19 cellular contexts compared by ENCODE assay signal in the genomic region with DNA sequence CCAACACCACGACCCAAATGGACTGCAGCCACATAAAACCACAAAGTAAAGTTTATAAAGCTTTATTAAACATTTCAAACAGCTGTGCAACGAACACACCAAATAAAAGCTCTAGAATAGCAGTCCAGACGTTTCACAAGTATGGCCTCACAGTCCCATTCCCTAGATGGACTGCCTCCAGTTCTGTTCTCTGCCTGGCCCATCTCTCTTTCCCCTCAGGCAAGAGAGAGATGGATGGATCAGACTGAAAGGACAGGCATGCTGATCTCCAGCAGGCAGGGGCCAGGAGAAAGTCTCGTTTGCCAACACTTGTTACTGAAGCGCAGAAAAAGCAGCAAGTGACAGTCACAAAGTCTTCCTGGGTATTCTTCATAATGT. TPM values are rescaled to one million over a fixed set of nuclear protein-coding genes. Genes with fewer than 3 reads are reported as not detected.
A peak's percentile ranks its signal among the peaks of the same experiment; 100 is the strongest.
DNase-seq lines count a peak whose midpoint lies in the region; ATAC-seq and TF ChIP-seq lines count a peak whose summit lies in the region.
"Had no signal": no experiment of that assay in that cellular context is flagged by ENCODE, and none has a peak within 500 bp of the region (broad histone marks: within the 10 kb centered on the region; RNA-seq: fewer than 3 reads in every experiment).

No MANE protein-coding gene starts in this region.

- H3K9me3 ChIP-seq in muscle layer of colon (ENCODE audit: low read length) (no peaks in the 10 kb centered on the region), stomach smooth muscle (ENCODE audit: control insufficient read depth in 2 of 2, low read length in 2 of 2) (no peaks in the 10 kb centered on the region), colonic mucosa (no peaks in the 10 kb centered on the region)
- H3K9me3 ChIP-seq: spleen, tibial artery had no signal

- no peak overlapping the region for H3K4me3 Mint-ChIP-seq in WTC11

- POLR2A ChIA-PET in WTC11 (lab: Charles Lee), result interaction anchor here (0.6 to 0.7 kb wide), 2 partner anchors 16 to 801 kb away, joined by 4 to 5 read pairs; no protein-coding TSS in a partner anchor

- ATAC-seq in WTC11, result no peak
- ATAC-seq: activated CD4-positive, CD25-positive, alpha-beta regulatory T cell treated with anti-CD3 and anti-CD28 coated beads, Interleukin-2, amount 50 U/mL, for 24 hours; left cardiac atrium had no signal

- H3K4me3 ChIP-seq in muscle layer of colon (ENCODE audit: low read depth in 1 of 2, low read length in 2 of 2) (no peak overlapping the region), stomach smooth muscle (ENCODE audit: low read length in 2 of 2) (peak overlapping the region in 1 of 2 donors; percentile 8), colonic mucosa (no peak overlapping the region)
- H3K4me3 ChIP-seq: spleen, tibial artery had no signal

- intact Hi-C loops in colonic mucosa (cut with DNase I), result no loop called here

- H3K36me3 Mint-ChIP-seq in WTC11, result peaks cover 36% of the 10 kb centered on the region

- H3K27me3 Mint-ChIP-seq in WTC11 (ENCODE audit: low read depth), result no peaks in the 10 kb centered on the region

- DNase-seq in DMS79 treated with DMSO at 0.1 percent for 48 hours (lab: John Stamatoyannopoulos, UW) (peak; percentile 96), DMS79 (lab: John Stamatoyannopoulos, UW) (no peak), WTC11 (ENCODE audit: low spot score) (no peak), colonic mucosa (no peak), DMS 273 (lab: John Stamatoyannopoulos, UW; ENCODE audit: unreplicated experiment) (no peak)
- DNase-seq in activated effector memory CD4-positive, alpha-beta T cell treated with Interleukin-2 at 50 U/mL for 16 hours, result no peak
- DNase-seq: 8988T, KBM-7, left cardiac atrium, NCI-H1105, SHP77 treated with DMSO at 0.1 percent for 48 hours, spleen, T-helper 2 cell, tibial artery had no signal

- no peaks in the 10 kb centered on the region for H3K9me3 Mint-ChIP-seq in WTC11

- H3K27me3 ChIP-seq in muscle layer of colon (ENCODE audit: control insufficient read depth in 1 of 2, insufficient read depth in 2 of 2, low read length in 2 of 2), result no peaks in the 10 kb centered on the region
- H3K27me3 ChIP-seq in stomach smooth muscle (ENCODE audit: control insufficient read depth in 1 of 2, insufficient read depth in 2 of 2, low read length in 2 of 2), result no peaks in the 10 kb centered on the region
- no peaks in the 10 kb centered on the region for H3K27me3 ChIP-seq in colonic mucosa
- H3K27me3 ChIP-seq: spleen, tibial artery had no signal

- H3K27ac ChIP-seq in muscle layer of colon (ENCODE audit: low read depth, low read length) (peak overlapping the region; percentile 96), stomach smooth muscle (ENCODE audit: low read length) (peak overlapping the region; percentile 96), colonic mucosa (no peak overlapping the region)
- H3K27ac ChIP-seq: spleen, tibial artery had no signal

- no peak overlapping the region for H3K9ac ChIP-seq in muscle layer of colon (ENCODE audit: low read length)
- H3K9ac ChIP-seq in stomach smooth muscle (ENCODE audit: low read length in 2 of 2), result no peak overlapping the region
- no peak overlapping the region for H3K9ac ChIP-seq in colonic mucosa (ENCODE audit: low read depth in 2 of 2, low read length in 2 of 2)

- peaks cover 57% of the 10 kb centered on the region for H3K4me1 Mint-ChIP-seq in WTC11

- TF ChIP-seq CTCF in WTC11 (IDR thresholded peaks at IDR 0.05) (no peak), colonic mucosa (IDR thresholded peaks at IDR 0.05) (no peak)

- peaks cover 39% of the 10 kb centered on the region for H3K36me3 ChIP-seq in muscle layer of colon (ENCODE audit: insufficient read depth, low read length)
- peaks cover 19 to 27% of the 10 kb centered on the region in 2 donors for H3K36me3 ChIP-seq in stomach smooth muscle (ENCODE audit: control insufficient read depth in 2 of 2, insufficient read depth in 2 of 2, low read length in 2 of 2)
- H3K36me3 ChIP-seq in colonic mucosa, result peaks cover 4% of the 10 kb centered on the region

- peaks cover 54% of the 10 kb centered on the region for H3K4me1 ChIP-seq in muscle layer of colon (ENCODE audit: insufficient read depth, low read length)
- H3K4me1 ChIP-seq in stomach smooth muscle (ENCODE audit: control insufficient read depth, insufficient read depth, low read length), result peaks cover 66% of the 10 kb centered on the region
- H3K4me1 ChIP-seq in colonic mucosa, result no peaks in the 10 kb centered on the region

- peak overlapping the region; percentile 31; the same call in 1 of the 2 replicates for H3K27ac Mint-ChIP-seq in WTC11

- CTCF ChIA-PET in WTC11 (lab: Charles Lee), result interaction anchor here (1.2 to 1.9 kb wide), 3 partner anchors 27 to 132 kb away, joined by 3 to 5 read pairs (median 4); no protein-coding TSS in a partner anchor

TF ChIP-seq in WTC11, 78 proteins besides CTCF, POLR2A, EP300 and RAD21:
- TF ChIP-seq GABPB1 (CRISPR knock-in tag; IDR thresholded peaks at IDR 0.05), result no peak

RNA-seq across cellular contexts. Expression of gene NNAT, which starts 3.7 kb away (rescaled TPM):
- total RNA-seq in WTC11 (2021) (59.8 to 90.0 TPM (median 61.1 TPM) in 3 replicates), colonic mucosa (1 to 10 TPM in 1 of 2 donors, not detected in 1; 3.3 TPM)
- total RNA-seq: mononuclear cell, osteoblast had no signal

RNA-seq across cellular contexts. Expression of gene BLCAP, which starts 10.3 kb away (rescaled TPM):
- 53.5 to 85.6 TPM (median 54.4 TPM) in 3 replicates for total RNA-seq in WTC11 (2021)
- 100 to 1,000 TPM in 1 of 2 donors, 10 to 100 TPM in 1; 87.2 to 103 TPM for total RNA-seq in colonic mucosa

Comparison
In these comparisons a context has a peak if more than half of its experiments do, and no peak if none do; other contexts are left out.
1. RNA of gene NNAT, which starts 3.7 kb away (total RNA-seq): 59.8 to 90.0 TPM in WTC11; 3.3 TPM in colonic mucosa; every median in the first group is over 10 times any median in the second.